ENCODE assay signal across 1 cellular context in genomic region chr10:62633976-62634375, GRCh38.
TF ChIP-seq lines count a peak whose summit lies in the region.

No MANE protein-coding gene starts in this region.

TF ChIP-seq in GM12878, 131 proteins besides CTCF, POLR2A, EP300 and RAD21 (continued from another document):
- no peak for TF ChIP-seq ZZZ3 (IDR thresholded peaks at IDR 0.05; ENCODE audit: control insufficient read depth, insufficient read length, low read depth)
- peak; percentile 60 for TF ChIP-seq CUX1 (IDR thresholded peaks at IDR 0.05; ENCODE audit: insufficient replicate concordance, low read depth, low read length)
- peak; percentile 11; the same call in 1 of the 2 replicates for TF ChIP-seq TBL1XR1 (IDR thresholded peaks at IDR 0.05; ENCODE audit: low read depth, low read length)
- no peak for TF ChIP-seq E4F1 (IDR thresholded peaks at IDR 0.05; ENCODE audit: borderline replicate concordance, partially characterized antibody)
- TF ChIP-seq NR2F1 (conservative IDR thresholded peaks at IDR 0.05): peak; percentile 78
- TF ChIP-seq IKZF1 (conservative IDR thresholded peaks at IDR 0.05): peak; percentile 22; the same call in 1 of the 2 replicates
- 0 out of 2 replicates have a peak, but pooled peaks have one; percentile 7 for TF ChIP-seq GATAD2B (conservative IDR thresholded peaks at IDR 0.05; ENCODE audit: low read depth)
- peak; percentile 25; the same call in 1 of the 2 replicates for TF ChIP-seq BCL11A (IDR thresholded peaks at IDR 0.05; ENCODE audit: low read depth, low read length)
- TF ChIP-seq ZNF687 (IDR thresholded peaks at IDR 0.05): peak; percentile 56
- TF ChIP-seq RELB (IDR thresholded peaks at IDR 0.05; ENCODE audit: low read depth): 0 out of 2 replicates have a peak, but pooled peaks have one; percentile 32
- peak in 1 of 2 experiments; percentile 25; a peak in 1 of 4 replicates for TF ChIP-seq IKZF2 (IDR thresholded peaks at IDR 0.05)
